8 cellular contexts compared by ENCODE assay signal in the genomic region with DNA sequence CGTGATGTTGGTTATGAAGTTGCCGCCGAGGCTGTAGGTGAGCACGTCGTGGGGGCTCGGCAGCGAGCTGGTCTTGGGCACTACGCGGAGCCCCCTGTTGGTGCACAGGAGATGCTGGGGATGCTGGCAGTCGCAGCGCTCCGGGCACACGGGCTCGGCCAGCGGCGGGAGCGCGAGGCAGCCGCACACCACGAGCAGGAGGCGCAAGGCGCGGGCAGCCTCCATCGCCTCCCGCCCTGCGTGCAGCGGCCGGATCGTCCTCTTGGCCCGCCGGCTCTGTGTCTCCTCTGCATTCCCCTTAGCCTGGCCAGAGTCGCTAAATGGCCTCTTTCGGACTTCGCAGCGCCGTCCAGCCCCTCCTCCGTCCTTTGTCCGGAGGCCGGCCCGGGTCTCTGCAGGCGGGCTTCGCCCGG. TPM values are rescaled to one million over a fixed set of nuclear protein-coding genes. Genes with fewer than 3 reads are reported as not detected.
DNase-seq lines count a peak whose midpoint lies in the region; ATAC-seq, FAIRE-seq and TF ChIP-seq lines count a peak whose summit lies in the region.

No MANE protein-coding gene starts in this region.

- H3K27ac ChIP-seq in skin epidermis (peak overlapping the region in 14 of 21 experiments; percentile 4 to 82 (median 62)), RWPE1 (no peak overlapping the region)

- peaks cover 6% of the 10 kb centered on the region for H3K4me1 Mint-ChIP-seq in activated naive CD8-positive, alpha-beta T cell treated with anti-CD3 and anti-CD28 coated beads, Interleukin-2, amount 10 ng/mL, durations not matched to agents 7 days and 5 days

- H3K27me3 ChIP-seq in iPS-15b (ENCODE audit: control insufficient read depth, insufficient read depth, low read length), result peaks cover 49% of the 10 kb centered on the region

- H3K27ac Mint-ChIP-seq in activated naive CD8-positive, alpha-beta T cell treated with anti-CD3 and anti-CD28 coated beads, Interleukin-2, amount 10 ng/mL, durations not matched to agents 7 days and 5 days, result peak overlapping the region; percentile 36

- H3K9ac ChIP-seq in iPS-15b (ENCODE audit: low read depth, low read length), result no peak overlapping the region

- POLR2A ChIA-PET in activated naive CD8-positive, alpha-beta T cell treated with anti-CD3 and anti-CD28 coated beads, Interleukin-2, amount 10 ng/mL, durations not matched to agents 7 days and 5 days (lab: Charles Lee), result no interaction called here
- POLR2A ChIA-PET in RWPE1 (lab: Yijun Ruan, JAX; ENCODE audit: low non-redundant PET), result no interaction called here

- peaks cover 2% of the 10 kb centered on the region for H3K36me3 Mint-ChIP-seq in activated naive CD8-positive, alpha-beta T cell treated with anti-CD3 and anti-CD28 coated beads, Interleukin-2, amount 10 ng/mL, durations not matched to agents 7 days and 5 days

- no peaks in the 10 kb centered on the region for H3K36me3 ChIP-seq in iPS-15b (ENCODE audit: control insufficient read depth, insufficient read depth, low read length)

- no peaks in the 10 kb centered on the region for H3K9me3 Mint-ChIP-seq in activated naive CD8-positive, alpha-beta T cell treated with anti-CD3 and anti-CD28 coated beads, Interleukin-2, amount 10 ng/mL, durations not matched to agents 7 days and 5 days

- no peak for FAIRE-seq in GM12891 (lab: Jason Lieb, UNC)

- DNase-seq in GM12891 (ENCODE audit: insufficient read length, low spot score), result peak; percentile 16
- DNase-seq in activated naive CD8-positive, alpha-beta T cell treated with anti-CD3 and anti-CD28 coated beads, Interleukin-2, amount 10 ng/mL, durations not matched to agents 7 days and 5 days, result no peak
- no peak for DNase-seq in SKM-1 treated with dmso at 0.1 percent for 144 hours (lab: John Stamatoyannopoulos, UW; ENCODE audit: unreplicated experiment)
- no peak for DNase-seq in RWPE1 (ENCODE audit: low spot score)
- no peak for DNase-seq in activated naive CD4-positive, alpha-beta T cell (lab: John Stamatoyannopoulos, UW)

- peak overlapping the region; percentile 40 for H3K4me3 Mint-ChIP-seq in activated naive CD8-positive, alpha-beta T cell treated with anti-CD3 and anti-CD28 coated beads, Interleukin-2, amount 10 ng/mL, durations not matched to agents 7 days and 5 days

- ATAC-seq in activated naive CD8-positive, alpha-beta T cell treated with anti-CD3 and anti-CD28 coated beads, Interleukin-2, amount 10 ng/mL, durations not matched to agents 7 days and 5 days (ENCODE audit: low read depth), result no peak
- no peak for ATAC-seq in HG03095 (IDR thresholded peaks at IDR 0.05; ENCODE audit: unreplicated experiment)

- H3K27me3 Mint-ChIP-seq in activated naive CD8-positive, alpha-beta T cell treated with anti-CD3 and anti-CD28 coated beads, Interleukin-2, amount 10 ng/mL, durations not matched to agents 7 days and 5 days, result peaks cover 61% of the 10 kb centered on the region

- no peaks in the 10 kb centered on the region for H3K9me3 ChIP-seq in iPS-15b (ENCODE audit: control insufficient read depth, insufficient read depth, low read length)

- H3K4me3 ChIP-seq in iPS-15b (ENCODE audit: low read depth, low read length) (peak overlapping the region; percentile 69), skin epidermis (peak overlapping the region; percentile 24 to 55 (median 42))

- CTCF ChIA-PET in RWPE1 (lab: Yijun Ruan, JAX), result interaction anchor here (0.6 to 4.6 kb wide), 6 partner anchors 31 to 387 kb away, joined by 3 to 37 read pairs (median 8); no protein-coding TSS in a partner anchor

- H3K4me1 ChIP-seq in iPS-15b (ENCODE audit: control insufficient read depth, insufficient read depth, low read length), result peaks cover 8% of the 10 kb centered on the region

- TF ChIP-seq CTCF in RWPE1 (conservative IDR thresholded peaks at IDR 0.05; ENCODE audit: low read depth), result no peak

- no peak for TF ChIP-seq POLR2A in GM12891 (IDR thresholded peaks at IDR 0.05; ENCODE audit: low read depth, low read length)

TF ChIP-seq in GM12891, 5 proteins besides CTCF, POLR2A, EP300 and RAD21:
- no peak for TF ChIP-seq SPI1 (IDR thresholded peaks at IDR 0.05; ENCODE audit: low read depth, low read length)
- no peak for TF ChIP-seq TAF1 (IDR thresholded peaks at IDR 0.05; ENCODE audit: low read depth, low read length)
- TF ChIP-seq PAX5 (IDR thresholded peaks at IDR 0.05; ENCODE audit: insufficient read depth, low read length, severe bottlenecking), result no peak
- TF ChIP-seq POLR2AphosphoS5 (IDR thresholded peaks at IDR 0.05; ENCODE audit: low read depth, low read length), result no peak
- no peak for TF ChIP-seq POU2F2 (IDR thresholded peaks at IDR 0.05; ENCODE audit: low read depth, low read length)

RNA-seq across cellular contexts. Expression of gene TRIL, which starts 0.3 kb away (rescaled TPM):
- polyA plus RNA-seq in GM12891 (2012; ENCODE audit: low read depth, missing spikeins), result not detected
- not detected for total RNA-seq in activated naive CD8-positive, alpha-beta T cell treated with anti-CD3 and anti-CD28 coated beads, Interleukin-2, amount 10 ng/mL, durations not matched to agents 7 days and 5 days
